Comparison of ENCODE assay signal across 9 cellular contexts in genomic region chr3:126858887-126859286, GRCh38.
A peak's percentile ranks its signal among the peaks of the same experiment; 100 is the strongest.
DNase-seq lines count a peak whose midpoint lies in the region; FAIRE-seq and TF ChIP-seq lines count a peak whose summit lies in the region.
"Had no signal": no experiment of that assay in that cellular context is flagged by ENCODE, and none has a peak within 500 bp of the region (broad histone marks: within the 10 kb centered on the region; RNA-seq: fewer than 3 reads in every experiment).

No MANE protein-coding gene starts in this region.

- no CpG with 5 or more reads among the region's 10 CpGs for WGBS in H9 (ENCODE audit: extremely low coverage, insufficient read length, low lambda C conversion rate)

- no peaks in the 10 kb centered on the region for H3K4me1 ChIP-seq in A673 (ENCODE audit: insufficient read depth, low read length, poor library complexity, severe bottlenecking)
- peaks cover 2% of the 10 kb centered on the region; the same call in 1 of the 2 replicates for H3K4me1 ChIP-seq in H9 (ENCODE audit: insufficient read depth, low read length)
- H3K4me1 ChIP-seq in Peyer's patch, result no peaks in the 10 kb centered on the region

- peaks cover 42 to 47% of the 10 kb centered on the region in 2 experiments for H3K4me1 Mint-ChIP-seq in H9

- no peak overlapping the region for H2BK12ac ChIP-seq in H9 (ENCODE audit: insufficient read length, low read depth, low read length)

- no peak for TF ChIP-seq CTCF in A673 (conservative IDR thresholded peaks at IDR 0.05; ENCODE audit: low read depth, low read length)
- no peak for TF ChIP-seq CTCF in H9 (conservative IDR thresholded peaks at IDR 0.05)
- TF ChIP-seq CTCF in fibroblast of villous mesenchyme (IDR thresholded peaks at IDR 0.05; ENCODE audit: insufficient read depth, low read depth, low read length), result no peak
- no peak for TF ChIP-seq CTCF in Peyer's patch (IDR thresholded peaks at IDR 0.05)

- no peaks in the 10 kb centered on the region for H3K79me2 ChIP-seq in H9 (ENCODE audit: insufficient read depth, low read length)

- no peak overlapping the region for H3K56ac ChIP-seq in H9 (ENCODE audit: insufficient read length, low read depth, low read length)

- H3K36me3 ChIP-seq in A673 (ENCODE audit: insufficient read depth, low read length, poor library complexity, severe bottlenecking) (no peaks in the 10 kb centered on the region), Peyer's patch (no peaks in the 10 kb centered on the region)

- H4K91ac ChIP-seq in H9 (ENCODE audit: insufficient read length, low read depth, low read length), result no peak overlapping the region

- peaks cover 2% of the 10 kb centered on the region for H3K23me2 ChIP-seq in H9 (ENCODE audit: insufficient read length, low read depth, low read length, poor library complexity, severe bottlenecking)

- no peak overlapping the region for H3K4ac ChIP-seq in H9 (ENCODE audit: low read depth, low read length)

- H4K5ac ChIP-seq in H9 (ENCODE audit: insufficient read length, low read depth, low read length), result no peak overlapping the region

- H2AFZ ChIP-seq in H9 (ENCODE audit: low read length), result no peak overlapping the region

- H3K27ac ChIP-seq in A673 (ENCODE audit: low read depth, low read length, poor library complexity, severe bottlenecking), result no peak overlapping the region
- H3K27ac ChIP-seq in H9 (ENCODE audit: insufficient read length, low read depth, low read length), result no peak overlapping the region
- no peak overlapping the region for H3K27ac ChIP-seq in Peyer's patch

- no peak overlapping the region for H4K8ac ChIP-seq in H9 (replicated peaks; ENCODE audit: insufficient read length, low read depth, low read length)

- DNase-seq in A673 (ENCODE audit: low spot score) (peak; percentile 2), H9 (no peak), T1000 (lab: John Stamatoyannopoulos, UW) (peak; percentile 85), fibroblast of villous mesenchyme (ENCODE audit: low read depth) (peak; percentile 16), OCI-M2 (lab: John Stamatoyannopoulos, UW; ENCODE audit: unreplicated experiment) (no peak), SKM-1 treated with dmso at 0.1 percent for 144 hours (lab: John Stamatoyannopoulos, UW; ENCODE audit: unreplicated experiment) (no peak), Peyer's patch (no peak), GM12891 (ENCODE audit: insufficient read length, low spot score) (no peak)
- DNase-seq: OCI-M1 had no signal

- no peak overlapping the region for H2BK5ac ChIP-seq in H9 (ENCODE audit: insufficient read length, low read length)

- H3K79me1 ChIP-seq in H9 (ENCODE audit: insufficient read depth, low read depth, low read length, poor library complexity, severe bottlenecking), result no peaks in the 10 kb centered on the region

- no peak overlapping the region for H3K23ac ChIP-seq in H9 (ENCODE audit: insufficient read length, low read depth, low read length)

- peaks cover 1% of the 10 kb centered on the region; the same call in 1 of the 2 replicates for H3K27me3 Mint-ChIP-seq in H9 (ENCODE audit: low read depth)

- no peak overlapping the region for H2BK20ac ChIP-seq in H9 (ENCODE audit: low read depth, low read length, poor library complexity, severe bottlenecking)

- no peak overlapping the region for H3K4me2 ChIP-seq in H9 (ENCODE audit: insufficient read depth, insufficient read length, low read length)

- H3K14ac ChIP-seq in H9 (ENCODE audit: insufficient read depth, low read length), result no peak overlapping the region

- intact Hi-C loops in A673 (cut with micrococcal nuclease; ENCODE audit: unreplicated experiment), result no loop called here

- H2AK5ac ChIP-seq in H9 (ENCODE audit: insufficient read length, low read length), result no peak overlapping the region

- H3T11ph ChIP-seq in H9 (ENCODE audit: low read length), result no peak overlapping the region

- H3K27ac Mint-ChIP-seq in H9, result peak overlapping the region; percentile 3 to 33 (median 26); a peak in 6 of 7 replicates

- POLR2A ChIA-PET in A673 (lab: Charles Lee; ENCODE audit: low non-redundant PET), result no interaction called here

- TF ChIP-seq POLR2A in Peyer's patch (IDR thresholded peaks at IDR 0.05), result no peak
- no peak for TF ChIP-seq POLR2A in GM12891 (IDR thresholded peaks at IDR 0.05; ENCODE audit: low read depth, low read length)

- H3K18ac ChIP-seq in H9 (ENCODE audit: insufficient read length, low read depth, low read length), result no peak overlapping the region

- no peak overlapping the region for H2BK120ac ChIP-seq in H9 (ENCODE audit: low read depth, low read length, poor library complexity, severe bottlenecking)

- H3K4me3 ChIP-seq in A673 (ENCODE audit: low read depth, low read length, poor library complexity, severe bottlenecking), result no peak overlapping the region
- H3K4me3 ChIP-seq in fibroblast of villous mesenchyme (ENCODE audit: low read depth, low read length), result no peak overlapping the region
- H3K4me3 ChIP-seq in Peyer's patch, result no peak overlapping the region

- peaks cover 0 to 7% (median 5%) of the 10 kb centered on the region in 3 experiments; a peak in 4 of 7 replicates for H3K36me3 Mint-ChIP-seq in H9 (ENCODE audit: insufficient read depth in 1 of 3, low read depth in 3 of 3)

- no peak for FAIRE-seq in GM12891 (lab: Jason Lieb, UNC)

- H3K9ac ChIP-seq in H9 (ENCODE audit: extremely low read depth, insufficient read length, low read length), result no peak overlapping the region

- H3K4me3 Mint-ChIP-seq in H9, result no peak overlapping the region

- H3K9me3 ChIP-seq in A673 (ENCODE audit: low read depth, low read length, poor library complexity, severe bottlenecking), result no peaks in the 10 kb centered on the region
- no peaks in the 10 kb centered on the region for H3K9me3 ChIP-seq in H9 (ENCODE audit: control insufficient read depth, low read depth, low read length)
- H3K9me3 ChIP-seq in Peyer's patch, result no peaks in the 10 kb centered on the region

- CTCF ChIA-PET in A673 (lab: Charles Lee), result no interaction called here

- peaks cover 0 to 6% of the 10 kb centered on the region in 2 experiments; a peak in 1 of 5 replicates for H3K9me3 Mint-ChIP-seq in H9

- no TSS peak for BruUV-seq in A673 (replicated peaks; lab: Mats Ljungman, UMichigan)

- no peaks in the 10 kb centered on the region for H4K20me1 ChIP-seq in H9 (ENCODE audit: control insufficient read depth, insufficient read depth, insufficient read length)

- H2BK15ac ChIP-seq in H9 (ENCODE audit: low read depth, low read length), result no peak overlapping the region

- no peaks in the 10 kb centered on the region for H3K27me3 ChIP-seq in A673 (replicated peaks; ENCODE audit: insufficient read depth, low read depth, low read length, poor library complexity)
- H3K27me3 ChIP-seq in H9 (ENCODE audit: insufficient read depth, low read length), result no peaks in the 10 kb centered on the region
- H3K27me3 ChIP-seq in Peyer's patch, result no peaks in the 10 kb centered on the region

TF ChIP-seq in GM12891, 5 proteins besides CTCF, POLR2A, EP300 and RAD21:
- TF ChIP-seq POU2F2 (IDR thresholded peaks at IDR 0.05; ENCODE audit: low read depth, low read length) (no peak), SPI1 (IDR thresholded peaks at IDR 0.05; ENCODE audit: low read depth, low read length) (no peak), PAX5 (IDR thresholded peaks at IDR 0.05; ENCODE audit: insufficient read depth, low read length, severe bottlenecking) (no peak), TAF1 (IDR thresholded peaks at IDR 0.05; ENCODE audit: low read depth, low read length) (no peak)

Comparison
In these comparisons a context has a peak if more than half of its experiments do, and no peak if none do; other contexts are left out.
1. DNase-seq: peak in A673 (single experiment), T1000 (single experiment) and fibroblast of villous mesenchyme (single experiment); none in H9 (single experiment), OCI-M2 (single experiment), SKM-1 treated with dmso at 0.1 percent for 144 hours (single experiment), Peyer's patch (0 of 3) and GM12891 (single experiment).